ENCODE assay signal across 1 cellular context in the genomic region with DNA sequence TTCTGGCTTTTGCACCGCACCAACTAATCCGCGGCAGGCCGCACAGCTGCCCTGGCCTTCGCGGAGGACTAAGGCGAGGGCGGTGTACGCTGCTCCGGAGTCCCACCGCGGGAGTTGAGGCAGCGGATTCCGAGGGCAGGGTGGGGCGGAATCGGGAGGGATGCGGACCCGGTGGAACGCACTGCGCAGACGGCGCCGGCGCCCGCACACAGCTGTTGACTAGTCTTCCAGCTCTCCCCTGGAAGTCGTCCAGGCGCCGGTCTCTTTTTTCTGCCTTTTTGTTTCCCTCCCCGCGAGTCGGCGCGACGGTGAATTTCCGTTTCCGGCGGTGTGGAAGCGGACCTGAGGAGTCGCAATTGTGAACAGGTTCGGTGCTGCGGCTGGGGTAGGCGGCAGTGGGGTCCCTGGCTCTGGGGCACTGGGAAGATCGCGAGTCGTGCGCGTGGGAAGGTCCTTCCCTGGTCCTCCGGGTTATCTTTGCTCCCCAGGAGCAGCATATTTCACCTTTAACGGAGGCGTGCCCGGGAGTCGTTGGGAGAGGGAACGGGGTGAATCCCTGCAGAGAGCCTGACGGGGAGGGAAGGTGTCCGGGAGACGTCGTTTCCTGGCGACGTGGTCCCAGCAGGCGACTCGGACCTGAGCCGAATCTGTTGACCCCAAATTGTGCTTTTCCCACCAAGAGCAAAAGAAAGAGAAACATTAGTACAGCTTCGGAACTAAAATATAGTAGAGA.
TF ChIP-seq lines count a peak whose summit lies in the region.

A gene (plus strand): TSS at position 319 of the 733 bp plus-strand sequence. CDS start 5,195 bp downstream, outside the sequence.

TF ChIP-seq in WTC11, 78 proteins besides CTCF, POLR2A, EP300 and RAD21 (continued from another document):
- TF ChIP-seq, protein P1, sequence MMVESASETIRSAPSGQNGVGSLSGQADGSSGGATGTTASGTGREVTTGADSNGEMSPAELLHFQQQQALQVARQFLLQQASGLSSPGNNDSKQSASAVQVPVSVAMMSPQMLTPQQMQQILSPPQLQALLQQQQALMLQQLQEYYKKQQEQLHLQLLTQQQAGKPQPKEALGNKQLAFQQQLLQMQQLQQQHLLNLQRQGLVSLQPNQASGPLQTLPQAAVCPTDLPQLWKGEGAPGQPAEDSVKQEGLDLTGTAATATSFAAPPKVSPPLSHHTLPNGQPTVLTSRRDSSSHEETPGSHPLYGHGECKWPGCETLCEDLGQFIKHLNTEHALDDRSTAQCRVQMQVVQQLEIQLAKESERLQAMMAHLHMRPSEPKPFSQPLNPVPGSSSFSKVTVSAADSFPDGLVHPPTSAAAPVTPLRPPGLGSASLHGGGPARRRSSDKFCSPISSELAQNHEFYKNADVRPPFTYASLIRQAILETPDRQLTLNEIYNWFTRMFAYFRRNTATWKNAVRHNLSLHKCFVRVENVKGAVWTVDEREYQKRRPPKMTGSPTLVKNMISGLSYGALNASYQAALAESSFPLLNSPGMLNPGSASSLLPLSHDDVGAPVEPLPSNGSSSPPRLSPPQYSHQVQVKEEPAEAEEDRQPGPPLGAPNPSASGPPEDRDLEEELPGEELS (CRISPR knock-in tag; IDR thresholded peaks at IDR 0.05) = peak; percentile 43; the same call in 1 of the 2 replicates
- no peak for TF ChIP-seq JUN (CRISPR knock-in tag; IDR thresholded peaks at IDR 0.05)
- TF ChIP-seq, protein P2, sequence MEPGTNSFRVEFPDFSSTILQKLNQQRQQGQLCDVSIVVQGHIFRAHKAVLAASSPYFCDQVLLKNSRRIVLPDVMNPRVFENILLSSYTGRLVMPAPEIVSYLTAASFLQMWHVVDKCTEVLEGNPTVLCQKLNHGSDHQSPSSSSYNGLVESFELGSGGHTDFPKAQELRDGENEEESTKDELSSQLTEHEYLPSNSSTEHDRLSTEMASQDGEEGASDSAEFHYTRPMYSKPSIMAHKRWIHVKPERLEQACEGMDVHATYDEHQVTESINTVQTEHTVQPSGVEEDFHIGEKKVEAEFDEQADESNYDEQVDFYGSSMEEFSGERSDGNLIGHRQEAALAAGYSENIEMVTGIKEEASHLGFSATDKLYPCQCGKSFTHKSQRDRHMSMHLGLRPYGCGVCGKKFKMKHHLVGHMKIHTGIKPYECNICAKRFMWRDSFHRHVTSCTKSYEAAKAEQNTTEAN (CRISPR knock-in tag; IDR thresholded peaks at IDR 0.05) = peak; percentile 89
TF ChIP-seq in WTC11: peak in this region for 16.
